Comparison of ENCODE assay signal across 1 cellular context in the genomic region with DNA sequence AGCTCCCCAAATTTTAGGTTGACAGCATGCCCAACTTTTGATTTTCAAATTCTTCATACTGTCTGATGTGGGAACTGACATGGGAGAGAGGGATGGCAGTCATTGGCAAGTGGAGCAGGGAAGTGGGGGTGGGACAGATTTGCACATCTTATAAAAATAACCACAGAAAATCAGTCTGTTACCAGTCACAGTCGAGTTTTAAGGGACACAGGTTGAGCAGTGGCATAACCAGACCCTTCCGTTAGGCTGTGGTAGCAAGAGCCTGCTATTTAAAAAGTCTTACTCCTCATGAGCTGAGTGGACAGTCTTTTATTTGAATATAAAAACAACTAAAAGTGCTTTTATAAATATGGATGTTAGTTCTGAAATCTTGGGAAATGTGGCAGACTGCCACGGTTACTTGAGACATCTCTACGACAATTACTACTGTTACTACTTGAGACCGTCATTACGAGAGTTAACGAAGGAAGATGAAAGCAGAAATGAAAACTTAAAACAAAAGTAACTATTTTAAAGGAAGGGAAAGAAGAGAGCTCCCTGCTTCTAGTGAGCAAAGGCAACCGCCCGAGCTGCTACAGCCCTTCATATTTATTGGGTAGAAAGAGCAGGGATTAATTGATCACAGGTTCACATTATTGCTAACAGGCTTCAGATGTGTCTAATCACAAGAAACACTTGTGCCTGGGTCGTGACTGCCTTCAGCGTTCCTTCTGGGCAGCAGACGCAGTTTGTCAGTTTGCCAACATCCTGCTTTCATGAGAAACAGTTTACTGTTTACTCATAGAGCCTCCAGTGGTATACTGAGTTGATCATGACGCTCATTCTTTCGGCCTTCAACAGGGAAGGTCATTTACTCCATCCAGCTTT.
TF ChIP-seq lines count a peak whose summit lies in the region.

No MANE protein-coding gene starts in this region.

TF ChIP-seq in GM12878, 131 proteins besides CTCF, POLR2A, EP300 and RAD21 (continued from another document):
- TF ChIP-seq IRF4 (IDR thresholded peaks at IDR 0.05; ENCODE audit: low read depth, low read length) (peak; percentile 21; the same call in 1 of the 2 replicates), IKZF1 (conservative IDR thresholded peaks at IDR 0.05) (peak; percentile 55), MTA2 (IDR thresholded peaks at IDR 0.05; ENCODE audit: low read depth) (peak; percentile 65; the same call in 1 of the 2 replicates), TAF1 (IDR thresholded peaks at IDR 0.05; ENCODE audit: borderline replicate concordance, low read depth, low read length) (no peak), SP1 (IDR thresholded peaks at IDR 0.05; ENCODE audit: low read depth, low read length) (no peak), NFIC (IDR thresholded peaks at IDR 0.05; ENCODE audit: low read depth, low read length) (peak; percentile 54; the same call in 1 of the 2 replicates), NKRF (conservative IDR thresholded peaks at IDR 0.05) (no peak), EED (IDR thresholded peaks at IDR 0.05; ENCODE audit: low read depth) (peak; percentile 33), MTA3 (IDR thresholded peaks at IDR 0.05; ENCODE audit: borderline replicate concordance, low read length) (0 out of 2 replicates have a peak, but pooled peaks have one; percentile 68), ETV6 (conservative IDR thresholded peaks at IDR 0.05 in 1 of 2, IDR thresholded peaks at IDR 0.05 in 1 of 2; ENCODE audit: borderline replicate concordance in 1 of 2, low read depth in 1 of 2) (peak in 1 of 2 experiments; percentile 89; a peak in 2 of 4 replicates), DPF2 (IDR thresholded peaks at IDR 0.05) (0 out of 2 replicates have a peak, but pooled peaks have one; percentile 26)
- TF ChIP-seq, protein P1, sequence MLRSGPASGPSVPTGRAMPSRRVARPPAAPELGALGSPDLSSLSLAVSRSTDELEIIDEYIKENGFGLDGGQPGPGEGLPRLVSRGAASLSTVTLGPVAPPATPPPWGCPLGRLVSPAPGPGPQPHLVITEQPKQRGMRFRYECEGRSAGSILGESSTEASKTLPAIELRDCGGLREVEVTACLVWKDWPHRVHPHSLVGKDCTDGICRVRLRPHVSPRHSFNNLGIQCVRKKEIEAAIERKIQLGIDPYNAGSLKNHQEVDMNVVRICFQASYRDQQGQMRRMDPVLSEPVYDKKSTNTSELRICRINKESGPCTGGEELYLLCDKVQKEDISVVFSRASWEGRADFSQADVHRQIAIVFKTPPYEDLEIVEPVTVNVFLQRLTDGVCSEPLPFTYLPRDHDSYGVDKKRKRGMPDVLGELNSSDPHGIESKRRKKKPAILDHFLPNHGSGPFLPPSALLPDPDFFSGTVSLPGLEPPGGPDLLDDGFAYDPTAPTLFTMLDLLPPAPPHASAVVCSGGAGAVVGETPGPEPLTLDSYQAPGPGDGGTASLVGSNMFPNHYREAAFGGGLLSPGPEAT (IDR thresholded peaks at IDR 0.05; ENCODE audit: low read depth), result no peak; the same call in 1 of the 2 replicates
